In genomic region chr12:2076196-2076570, GRCh38 we compare ENCODE assay signal across 17 cellular contexts. TPM values are rescaled to one million over a fixed set of nuclear protein-coding genes. Genes with fewer than 3 reads are reported as not detected.
A peak's percentile ranks its signal among the peaks of the same experiment; 100 is the strongest.
DNase-seq lines count a peak whose midpoint lies in the region; ATAC-seq and TF ChIP-seq lines count a peak whose summit lies in the region.
"Had no signal": no experiment of that assay in that cellular context is flagged by ENCODE, and none has a peak within 500 bp of the region (broad histone marks: within the 10 kb centered on the region; RNA-seq: fewer than 3 reads in every experiment).

No MANE protein-coding gene starts in this region.

- no peak for TF ChIP-seq POLR2A in esophagus muscularis mucosa (IDR thresholded peaks at IDR 0.05; ENCODE audit: low read depth)
- TF ChIP-seq POLR2A in stomach (IDR thresholded peaks at IDR 0.05), result no peak

- H3K4me3 Mint-ChIP-seq in GM23338, result no peak overlapping the region
- no peak overlapping the region for H3K4me3 Mint-ChIP-seq in activated T-helper 17 cell treated with anti-CD3 and anti-CD28 coated beads, Interleukin-2, amount 50 U/mL, for 72 hours
- H3K4me3 Mint-ChIP-seq: activated CD4-positive, alpha-beta T cell treated with anti-CD3 and anti-CD28 coated beads, Interleukin-2, amount 10 ng/mL, durations not matched to agents 7 days and 5 days; naive thymus-derived CD8-positive, alpha-beta T cell; stimulated activated naive B cell treated with anti-CD40 and anti-IgM and Interleukin-4, amounts not matched to agents 10 μg/mL and 1 μg/mL and 100 μg/mL, for 72 hours had no signal

- no peak overlapping the region for H3K27ac Mint-ChIP-seq in GM23338
- H3K27ac Mint-ChIP-seq in activated T-helper 17 cell treated with anti-CD3 and anti-CD28 coated beads, Interleukin-2, amount 50 U/mL, for 72 hours, result no peak overlapping the region
- H3K27ac Mint-ChIP-seq: activated CD4-positive, alpha-beta T cell treated with anti-CD3 and anti-CD28 coated beads, Interleukin-2, amount 10 ng/mL, durations not matched to agents 7 days and 5 days; naive thymus-derived CD8-positive, alpha-beta T cell; stimulated activated naive B cell treated with anti-CD40 and anti-IgM and Interleukin-4, amounts not matched to agents 10 μg/mL and 1 μg/mL and 100 μg/mL, for 72 hours had no signal

- intact Hi-C loops in esophagus muscularis mucosa (cut with DNase I), result no loop called here
- intact Hi-C loops in stomach (cut with DNase I; ENCODE audit: low total_unique reads), result no loop called here

- no peaks in the 10 kb centered on the region; the same call in 1 of the 3 replicates for H3K4me1 Mint-ChIP-seq in GM23338
- no peaks in the 10 kb centered on the region for H3K4me1 Mint-ChIP-seq in activated T-helper 17 cell treated with anti-CD3 and anti-CD28 coated beads, Interleukin-2, amount 50 U/mL, for 72 hours
- H3K4me1 Mint-ChIP-seq: activated CD4-positive, alpha-beta T cell treated with anti-CD3 and anti-CD28 coated beads, Interleukin-2, amount 10 ng/mL, durations not matched to agents 7 days and 5 days; naive thymus-derived CD8-positive, alpha-beta T cell; stimulated activated naive B cell treated with anti-CD40 and anti-IgM and Interleukin-4, amounts not matched to agents 10 μg/mL and 1 μg/mL and 100 μg/mL, for 72 hours had no signal

- no peak overlapping the region for H3K4me2 ChIP-seq in GM23338

- peak; percentile 37 for TF ChIP-seq EP300 in esophagus muscularis mucosa (IDR thresholded peaks at IDR 0.05)
- peak; percentile 13 for TF ChIP-seq EP300 in stomach (IDR thresholded peaks at IDR 0.05)

- ATAC-seq in GM23338 (no peak), GM18520 (IDR thresholded peaks at IDR 0.05; ENCODE audit: unreplicated experiment) (no peak)
- no peak for ATAC-seq in activated T-helper 17 cell treated with anti-CD3 and anti-CD28 coated beads, Interleukin-2, amount 50 U/mL, for 72 hours (replicated peaks)
- ATAC-seq: HCT116; left lobe of liver; naive thymus-derived CD8-positive, alpha-beta T cell; stimulated activated naive B cell treated with anti-CD40 and anti-IgM and Interleukin-4, amounts not matched to agents 10 μg/mL and 1 μg/mL and 100 μg/mL, for 72 hours had no signal

- H3K79me2 ChIP-seq in GM23338 (replicated peaks; ENCODE audit: insufficient read depth), result no peaks in the 10 kb centered on the region

- H3K9me3 ChIP-seq in esophagus muscularis mucosa, result peaks cover 0 to 4% (median 2%) of the 10 kb centered on the region in 4 donors
- peaks cover 0 to 5% (median 1%) of the 10 kb centered on the region in 4 donors for H3K9me3 ChIP-seq in stomach

- H3K4me3 ChIP-seq in GM23338 (no peak overlapping the region), esophagus muscularis mucosa (peak overlapping the region in 1 of 4 donors; percentile 23), stomach (no peak overlapping the region)
- H3K4me3 ChIP-seq: SJSA1 had no signal

- TF ChIP-seq CTCF in GM23338 (conservative IDR thresholded peaks at IDR 0.05; ENCODE audit: low read depth in 2 of 2) (no peak), esophagus muscularis mucosa (IDR thresholded peaks at IDR 0.05) (no peak), stomach (IDR thresholded peaks at IDR 0.05) (no peak)

- no peaks in the 10 kb centered on the region for H3F3A ChIP-seq in GM23338 (replicated peaks; ENCODE audit: low read depth)

- WGBS in esophagus muscularis mucosa, result 34% methylated on average over 9 of the region's 9 CpGs
- WGBS in stomach, 5 donors, result 52 to 73% (median 66%) methylated on average over 9 of the region's 9 CpGs

- peaks cover 6% of the 10 kb centered on the region; the same call in 1 of the 2 replicates for H3K9me2 ChIP-seq in GM23338 (ENCODE audit: insufficient read depth)

- H4K20me1 ChIP-seq in GM23338 (replicated peaks; ENCODE audit: insufficient read depth), result no peaks in the 10 kb centered on the region

- peaks cover 26% of the 10 kb centered on the region for H3K9me3 Mint-ChIP-seq in GM23338
- H3K9me3 Mint-ChIP-seq in activated T-helper 17 cell treated with anti-CD3 and anti-CD28 coated beads, Interleukin-2, amount 50 U/mL, for 72 hours, result peaks cover 6% of the 10 kb centered on the region

- H3K27ac ChIP-seq in GM23338 (ENCODE audit: low read depth) (no peak overlapping the region), esophagus muscularis mucosa (replicated peaks in 1 of 4) (peak overlapping the region; percentile 80 to 88 (median 87)), stomach (peak overlapping the region in 4 of 5 donors; percentile 57 to 85 (median 72))
- H3K27ac ChIP-seq: SJSA1 had no signal

- no peaks in the 10 kb centered on the region for H3K4me1 ChIP-seq in GM23338 (ENCODE audit: insufficient read depth)
- peaks cover 46 to 65% (median 59%) of the 10 kb centered on the region in 4 donors for H3K4me1 ChIP-seq in esophagus muscularis mucosa
- H3K4me1 ChIP-seq in stomach, result peaks cover 0 to 36% (median 2%) of the 10 kb centered on the region in 4 donors
- H3K4me1 ChIP-seq: SJSA1 had no signal

- H3K36me3 ChIP-seq in GM23338 (ENCODE audit: insufficient read depth) (no peaks in the 10 kb centered on the region), esophagus muscularis mucosa (peaks cover 0 to 4% (median 0%) of the 10 kb centered on the region in 4 donors), stomach (no peaks in the 10 kb centered on the region)
- H3K36me3 ChIP-seq: SJSA1 had no signal

- peaks cover 17% of the 10 kb centered on the region for H3K36me3 Mint-ChIP-seq in GM23338 (ENCODE audit: low read depth)
- no peaks in the 10 kb centered on the region for H3K36me3 Mint-ChIP-seq in activated T-helper 17 cell treated with anti-CD3 and anti-CD28 coated beads, Interleukin-2, amount 50 U/mL, for 72 hours (ENCODE audit: low read depth)

- peak overlapping the region; percentile 2; the same call in 1 of the 2 replicates for H2AFZ ChIP-seq in GM23338

- DNase-seq in GM23338 (ENCODE audit: low spot score) (no peak), esophagus muscularis mucosa (ENCODE audit: extremely low spot score) (no peak), iris pigment epithelial cell (ENCODE audit: low read depth) (peak; percentile 47), stomach (no peak), LoVo (ENCODE audit: low spot score) (no peak)
- DNase-seq in activated CD4-positive, alpha-beta T cell treated with anti-CD3 and anti-CD28 coated beads for 1 hour, result no peak
- DNase-seq: activated CD4-positive, alpha-beta T cell treated with anti-CD3 and anti-CD28 coated beads, Interleukin-2, amount 10 ng/mL, durations not matched to agents 7 days and 5 days; Karpas-422; naive thymus-derived CD8-positive, alpha-beta T cell; NCI-H146; stimulated activated naive B cell treated with anti-CD40 and anti-IgM and Interleukin-4, amounts not matched to agents 10 μg/mL and 1 μg/mL and 100 μg/mL, for 72 hours; T1000 had no signal

- H3K27me3 ChIP-seq in GM23338 (ENCODE audit: insufficient read depth), result no peaks in the 10 kb centered on the region
- H3K27me3 ChIP-seq in esophagus muscularis mucosa, result no peaks in the 10 kb centered on the region
- no peaks in the 10 kb centered on the region for H3K27me3 ChIP-seq in stomach
- H3K27me3 ChIP-seq: SJSA1 had no signal

- H3K27me3 Mint-ChIP-seq in GM23338 (ENCODE audit: insufficient read depth, low read depth, poor library complexity), result peaks cover 4% of the 10 kb centered on the region
- H3K27me3 Mint-ChIP-seq in activated T-helper 17 cell treated with anti-CD3 and anti-CD28 coated beads, Interleukin-2, amount 50 U/mL, for 72 hours, result peaks cover 24% of the 10 kb centered on the region

TF ChIP-seq in GM23338, 12 proteins besides CTCF, POLR2A, EP300 and RAD21:
- TF ChIP-seq ZNF114 (CRISPR knock-in tag; IDR thresholded peaks at IDR 0.05) (no peak), CREB1 (CRISPR knock-in tag; IDR thresholded peaks at IDR 0.05; ENCODE audit: low read depth) (no peak), EZH2 (IDR thresholded peaks at IDR 0.05; ENCODE audit: low read depth, unreplicated experiment) (no peak), REST (IDR thresholded peaks at IDR 0.05; ENCODE audit: unreplicated experiment) (no peak)

RNA-seq across cellular contexts. Expression of gene CACNA1C, which starts 23.4 kb away (rescaled TPM):
- total RNA-seq in GM23338 (2014; rRNA removed; shearing (Covaris generic)), result 0.82 and 2.1 TPM in 2 replicates
- polyA plus RNA-seq in GM23338 (2016; fragmentation: Nextera tagmentation; extraction: Ambion mirVana) (0.26 and 0.78 TPM in 2 replicates), stomach (1 to 10 TPM in 1 of 3 donors, under 1 TPM in 2; 0.31 to 2.8 (median 0.93) TPM)
- total RNA-seq in esophagus muscularis mucosa (100 to 1,000 TPM in 1 of 4 donors, 10 to 100 TPM in 3; 44.1 to 104 (median 49.4) TPM), stomach (10 to 100 TPM in 3 of 5 donors, 1 to 10 TPM in 2; 6.7 to 55.8 (median 23.7) TPM)
- total RNA-seq in activated T-helper 17 cell treated with anti-CD3 and anti-CD28 coated beads, Interleukin-2, amount 50 U/mL, for 72 hours, result under 1 TPM; 0.04 to 0.21 TPM
